In the genomic region with DNA sequence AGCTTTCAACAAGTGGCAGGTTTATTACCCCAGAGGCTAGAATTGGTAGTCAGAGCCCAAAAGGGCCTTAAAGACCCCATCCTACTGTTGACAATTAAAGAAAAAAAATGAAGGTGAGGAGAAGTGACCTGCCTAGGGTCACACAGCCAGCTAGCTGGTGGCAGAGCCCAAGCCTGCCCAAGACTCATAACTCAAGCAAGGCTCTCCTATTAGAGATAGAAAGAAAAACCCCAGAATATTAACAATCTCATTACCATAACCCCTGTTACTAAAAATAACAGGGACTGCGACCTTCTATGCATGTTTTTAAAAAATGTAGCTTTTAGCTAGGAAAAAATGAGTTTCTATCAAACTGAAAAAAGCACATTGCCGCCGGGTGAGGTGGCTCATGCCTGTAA, we compare ENCODE assay signal across 13 cellular contexts. TPM values are rescaled to one million over a fixed set of nuclear protein-coding genes. Genes with fewer than 3 reads are reported as not detected.
A peak's percentile ranks its signal among the peaks of the same experiment; 100 is the strongest.
DNase-seq lines count a peak whose midpoint lies in the region; ATAC-seq and TF ChIP-seq lines count a peak whose summit lies in the region.
"Had no signal": no experiment of that assay in that cellular context is flagged by ENCODE, and none has a peak within 500 bp of the region (broad histone marks: within the 10 kb centered on the region; RNA-seq: fewer than 3 reads in every experiment).

No MANE protein-coding gene starts in this region.

- no peak overlapping the region for H3K4me2 ChIP-seq in GM23248 (ENCODE audit: unreplicated experiment)

- H3K4me1 ChIP-seq in heart left ventricle (peaks cover 30 to 100% (median 85%) of the 10 kb centered on the region in 12 donors), adrenal gland (replicated peaks in 1 of 2) (peaks cover 54 to 88% of the 10 kb centered on the region in 2 donors), mucosa of rectum (ENCODE audit: control insufficient read depth in 2 of 2, insufficient read depth in 2 of 2, low read length in 2 of 2) (peaks cover 45 to 50% of the 10 kb centered on the region in 2 donors), upper lobe of left lung (peaks cover 72 to 83% (median 82%) of the 10 kb centered on the region in 4 donors), GM23248 (ENCODE audit: insufficient read depth) (peaks cover 46% of the 10 kb centered on the region)

- H3K4me3 ChIP-seq in heart left ventricle: peak overlapping the region in 8 of 12 donors; percentile 1 to 38 (median 22)
- H3K4me3 ChIP-seq in adrenal gland: peak overlapping the region in 1 of 4 donors; percentile 35
- peak overlapping the region; percentile 59 to 81 for H3K4me3 ChIP-seq in mucosa of rectum (ENCODE audit: low read length in 2 of 2)
- H3K4me3 ChIP-seq in upper lobe of left lung: peak overlapping the region in 3 of 4 donors; percentile 8 to 31 (median 24)
- no peak overlapping the region for H3K4me3 ChIP-seq in GM23248

- no peak for DNase-seq in heart left ventricle
- DNase-seq in Right ventricle myocardium superior: no peak
- DNase-seq in adrenal gland: no peak
- no peak for DNase-seq in upper lobe of left lung
- no peak for DNase-seq in GM23248
- no peak for DNase-seq in NK-92 treated with Interleukin-12 subunit alpha and Interleukin-12 subunit beta, amount 100 ng/mL, for 24 hours (lab: John Stamatoyannopoulos, UW)
- DNase-seq: activated CD4-positive, alpha-beta T cell treated with anti-CD3 and anti-CD28 coated beads for 48 hours; NCI-H146; NCI-H774; nephron progenitor cell had no signal

- TF ChIP-seq POLR2A in heart left ventricle (IDR thresholded peaks at IDR 0.05) (no peak), adrenal gland (IDR thresholded peaks at IDR 0.05) (no peak), upper lobe of left lung (IDR thresholded peaks at IDR 0.05) (no peak)

- H3K9ac ChIP-seq in mucosa of rectum (ENCODE audit: low read depth in 1 of 2, low read length in 2 of 2): peak overlapping the region; percentile 60 to 65
- no peak overlapping the region for H3K9ac ChIP-seq in GM23248

- in situ Hi-C loops in GM23248 (cut with MboI): no loop called here

- H3K79me2 ChIP-seq in GM23248 (ENCODE audit: insufficient read depth): peaks cover 98% of the 10 kb centered on the region

- peaks cover 46% of the 10 kb centered on the region for H3F3A ChIP-seq in GM23248 (ENCODE audit: insufficient read depth)

- TF ChIP-seq EP300 in upper lobe of left lung (IDR thresholded peaks at IDR 0.05): no peak

- 72 to 87% (median 77%) methylated on average over 3 of the region's 3 CpGs for WGBS in heart left ventricle, 4 donors
- WGBS in adrenal gland, 4 donors: 27 to 49% (median 41%) methylated on average over 3 of the region's 3 CpGs
- WGBS in upper lobe of left lung, 2 donors: 78 to 90% methylated on average over 3 of the region's 3 CpGs
- WGBS in GM23248 (ENCODE audit: low coverage in 1 of 2, low lambda C conversion rate in 2 of 2, missing lambda C conversion rate in 2 of 2), 2 experiments: 89 to 93% methylated on average over 3 of the region's 3 CpGs

- no peak for ATAC-seq in heart left ventricle
- no peak for ATAC-seq in Right ventricle myocardium superior (ENCODE audit: poor library complexity)
- ATAC-seq in upper lobe of left lung (ENCODE audit: low FRiP score in 2 of 2): no peak
- no peak for ATAC-seq in GM21576 (IDR thresholded peaks at IDR 0.05; ENCODE audit: unreplicated experiment)
- ATAC-seq: HCT116 had no signal

- intact Hi-C loops in heart left ventricle (cut with DNase I): no loop called here
- intact Hi-C loops in Right ventricle myocardium superior (cut with DNase I): no loop called here
- intact Hi-C loops in adrenal gland (cut with DNase I): no loop called here

- H3K27me3 ChIP-seq in heart left ventricle (no peaks in the 10 kb centered on the region), adrenal gland (no peaks in the 10 kb centered on the region), mucosa of rectum (ENCODE audit: control insufficient read depth in 2 of 2, insufficient read depth in 2 of 2, low read length in 2 of 2) (no peaks in the 10 kb centered on the region), upper lobe of left lung (no peaks in the 10 kb centered on the region), GM23248 (replicated peaks; ENCODE audit: insufficient read depth) (no peaks in the 10 kb centered on the region)

- no peak for TF ChIP-seq CTCF in heart left ventricle (IDR thresholded peaks at IDR 0.05)
- TF ChIP-seq CTCF in adrenal gland (IDR thresholded peaks at IDR 0.05): no peak
- no peak for TF ChIP-seq CTCF in upper lobe of left lung (IDR thresholded peaks at IDR 0.05)

- H3K27ac ChIP-seq in heart left ventricle (peak overlapping the region in 11 of 12 donors; percentile 65 to 91 (median 77)), adrenal gland (peak overlapping the region; percentile 74 to 93 (median 80)), mucosa of rectum (ENCODE audit: low read depth in 2 of 2, low read length in 2 of 2) (peak overlapping the region; percentile 91 to 95), upper lobe of left lung (peak overlapping the region; percentile 74 to 91 (median 82)), GM23248 (no peak overlapping the region)

- H4K20me1 ChIP-seq in GM23248 (ENCODE audit: insufficient read depth): peaks cover 9% of the 10 kb centered on the region; the same call in 1 of the 2 replicates

- H3K9me2 ChIP-seq in GM23248 (ENCODE audit: insufficient read depth): no peaks in the 10 kb centered on the region

- H2AFZ ChIP-seq in GM23248: no peak overlapping the region

- H3K9me3 ChIP-seq in heart left ventricle (no peaks in the 10 kb centered on the region), adrenal gland (replicated peaks in 1 of 3) (no peaks in the 10 kb centered on the region), mucosa of rectum (ENCODE audit: control insufficient read depth in 2 of 2, low read length in 2 of 2) (no peaks in the 10 kb centered on the region), upper lobe of left lung (no peaks in the 10 kb centered on the region), GM23248 (ENCODE audit: low read depth) (no peaks in the 10 kb centered on the region)

- peaks cover 0 to 36% (median 11%) of the 10 kb centered on the region in 9 donors for H3K36me3 ChIP-seq in heart left ventricle
- H3K36me3 ChIP-seq in adrenal gland (replicated peaks in 1 of 2): peaks cover 0 to 8% of the 10 kb centered on the region in 2 donors
- peaks cover 5 to 12% of the 10 kb centered on the region in 2 donors for H3K36me3 ChIP-seq in mucosa of rectum (ENCODE audit: control insufficient read depth in 2 of 2, insufficient read depth in 2 of 2, low read length in 2 of 2)
- peaks cover 0 to 10% (median 2%) of the 10 kb centered on the region in 4 donors for H3K36me3 ChIP-seq in upper lobe of left lung
- H3K36me3 ChIP-seq in GM23248 (ENCODE audit: low read depth): 0 out of 2 replicates have a peak, but pooled peaks cover 3% of the 10 kb centered on the region

RNA-seq across cellular contexts. Expression of gene HSPB9, which starts 14.0 kb away (rescaled TPM):
- total RNA-seq in heart left ventricle: not detected
- not detected for polyA plus RNA-seq in heart left ventricle
- total RNA-seq in Right ventricle myocardium superior: 0.11 TPM
- under 1 TPM in 4 of 8 donors, not detected in 4; 0.14 to 0.27 (median 0.17) TPM for total RNA-seq in adrenal gland
- under 1 TPM in 2 of 3 donors, not detected in 1; 0.20 to 0.72 TPM for polyA plus RNA-seq in adrenal gland
- total RNA-seq in upper lobe of left lung: 1 to 10 TPM in 1 of 6 donors, under 1 TPM in 1, not detected in 4; 0.15 to 1.0 TPM
- total RNA-seq in GM23248 (2014; rRNA removed; shearing (Covaris generic)): not detected in 2 replicates
- 0.34 TPM in 1 of 2 replicates, not detected in the other for polyA plus RNA-seq in GM23248 (2016; fragmentation: Nextera tagmentation; extraction: Ambion mirVana)

RNA-seq across cellular contexts. Expression of gene KAT2A, which starts 15.5 kb away (rescaled TPM):
- total RNA-seq in heart left ventricle (10 to 100 TPM in 8 of 9 donors, 1 to 10 TPM in 1; 6.9 to 17.6 (median 14.8) TPM), Right ventricle myocardium superior (22.6 TPM), adrenal gland (100 to 1,000 TPM in 1 of 8 donors, 10 to 100 TPM in 7; 16.0 to 136 (median 57.3) TPM), upper lobe of left lung (100 to 1,000 TPM in 1 of 6 donors, 10 to 100 TPM in 5; 17.0 to 116 (median 32.5) TPM)
- polyA plus RNA-seq in heart left ventricle (10 to 100 TPM; 15.3 to 33.0 TPM), adrenal gland (100 to 1,000 TPM in 2 of 3 donors, 10 to 100 TPM in 1; 23.7 to 671 (median 386) TPM), GM23248 (2016; fragmentation: Nextera tagmentation; extraction: Ambion mirVana) (6.0 and 7.2 TPM in 2 replicates)
- 13.9 and 16.8 TPM in 2 replicates for total RNA-seq in GM23248 (2014; rRNA removed; shearing (Covaris generic))

RNA-seq across cellular contexts. Expression of gene RAB5C, which starts 18.1 kb away (rescaled TPM):
- total RNA-seq in heart left ventricle: 10 to 100 TPM; 30.9 to 99.1 (median 48.2) TPM
- 10 to 100 TPM; 29.0 to 90.9 TPM for polyA plus RNA-seq in heart left ventricle
- total RNA-seq in Right ventricle myocardium superior: 38.6 TPM
- total RNA-seq in adrenal gland: 100 to 1,000 TPM; 126 to 216 (median 163) TPM
- polyA plus RNA-seq in adrenal gland: 100 to 1,000 TPM in 2 of 3 donors, 10 to 100 TPM in 1; 55.8 to 206 (median 115) TPM
- 100 to 1,000 TPM in 3 of 6 donors, 10 to 100 TPM in 3; 57.6 to 183 (median 133) TPM for total RNA-seq in upper lobe of left lung
- total RNA-seq in GM23248 (2014; rRNA removed; shearing (Covaris generic)): 97.5 and 128 TPM in 2 replicates
- polyA plus RNA-seq in GM23248 (2016; fragmentation: Nextera tagmentation; extraction: Ambion mirVana): 123 and 124 TPM in 2 replicates

RNA-seq across cellular contexts. Expression of gene DHX58, which starts 24.1 kb away (rescaled TPM):
- total RNA-seq in heart left ventricle: 10 to 100 TPM in 1 of 9 donors, 1 to 10 TPM in 8; 1.9 to 17.3 (median 3.7) TPM
- polyA plus RNA-seq in heart left ventricle: 1 to 10 TPM; 1.8 to 4.9 TPM
- total RNA-seq in Right ventricle myocardium superior: 2.5 TPM
- total RNA-seq in adrenal gland: 10 to 100 TPM; 17.9 to 40.8 (median 31.9) TPM
- 100 to 1,000 TPM in 1 of 3 donors, 10 to 100 TPM in 2; 16.3 to 117 (median 88.0) TPM for polyA plus RNA-seq in adrenal gland
- 10 to 100 TPM; 15.8 to 56.6 (median 32.6) TPM for total RNA-seq in upper lobe of left lung
- total RNA-seq in GM23248 (2014; rRNA removed; shearing (Covaris generic)): 2.5 and 11.6 TPM in 2 replicates
- 1.6 and 2.0 TPM in 2 replicates for polyA plus RNA-seq in GM23248 (2016; fragmentation: Nextera tagmentation; extraction: Ambion mirVana)

RNA-seq across cellular contexts. Expression of gene ZNF385C, which starts 38.4 kb away (rescaled TPM):
- total RNA-seq in heart left ventricle (under 1 TPM in 6 of 9 donors, not detected in 3; 0.14 to 0.38 (median 0.22) TPM), Right ventricle myocardium superior (0.16 TPM), adrenal gland (under 1 TPM in 2 of 8 donors, not detected in 6; 0.07 to 0.11 TPM), upper lobe of left lung (1 to 10 TPM in 2 of 6 donors, under 1 TPM in 4; 0.30 to 2.1 (median 0.44) TPM)
- polyA plus RNA-seq in heart left ventricle (under 1 TPM; 0.06 to 0.11 TPM), adrenal gland (under 1 TPM; 0.11 to 0.16 (median 0.13) TPM), GM23248 (2016; fragmentation: Nextera tagmentation; extraction: Ambion mirVana) (not detected in 2 replicates)
- not detected in 2 replicates for total RNA-seq in GM23248 (2014; rRNA removed; shearing (Covaris generic))
